Comparison of ENCODE assay signal across 18 cellular contexts in genomic region chr2:133312335-133312734, GRCh38.
DNase-seq lines count a peak whose midpoint lies in the region; TF ChIP-seq lines count a peak whose summit lies in the region.
"Had no signal": no experiment of that assay in that cellular context is flagged by ENCODE, and none has a peak within 500 bp of the region (broad histone marks: within the 10 kb centered on the region; RNA-seq: fewer than 3 reads in every experiment).

No MANE protein-coding gene starts in this region.

- in situ Hi-C loops in mammary epithelial cell (cut with MboI; ENCODE audit: low sequenced_read_pairs in 2 of 2), result no loop called here

- H3K4me3 ChIP-seq in mammary epithelial cell (replicated peaks in 1 of 3; ENCODE audit: insufficient read depth in 1 of 3, low read depth in 2 of 3, low read length in 3 of 3), result no peak overlapping the region
- no peak overlapping the region for H3K4me3 ChIP-seq in epithelial cell of esophagus (ENCODE audit: low read length)
- H3K4me3 ChIP-seq: BLaER1 had no signal

- H3K27me3 ChIP-seq in mammary epithelial cell (ENCODE audit: insufficient read depth, low read length), result no peaks in the 10 kb centered on the region
- H3K27me3 ChIP-seq: BLaER1 had no signal

- TF ChIP-seq CTCF in mammary epithelial cell (conservative IDR thresholded peaks at IDR 0.05 in 1 of 2, IDR thresholded peaks at IDR 0.05 in 1 of 2; ENCODE audit: extremely low read depth in 1 of 2, insufficient read depth in 1 of 2, low read depth in 1 of 2, low read length in 2 of 2) (no peak), MCF 10A (IDR thresholded peaks at IDR 0.05; ENCODE audit: unreplicated experiment) (no peak), epithelial cell of esophagus (IDR thresholded peaks at IDR 0.05; ENCODE audit: insufficient read depth, low read depth, low read length, missing control alignments) (no peak), neural crest cell (conservative IDR thresholded peaks at IDR 0.05) (no peak), chondrocyte (IDR thresholded peaks at IDR 0.05) (no peak)

- dilution Hi-C loops in mammary epithelial cell (cut with HindIII; ENCODE audit: low sequenced_read_pairs), result no loop called here

- H3K9me3 Mint-ChIP-seq in MCF 10A (ENCODE audit: unreplicated experiment), result peaks cover 7% of the 10 kb centered on the region
- H3K9me3 Mint-ChIP-seq in neural crest cell, result peaks cover 11% of the 10 kb centered on the region
- H3K9me3 Mint-ChIP-seq in chondrocyte (ENCODE audit: low read depth), result peaks cover 6% of the 10 kb centered on the region

- H3K9me3 ChIP-seq in mammary epithelial cell (replicated peaks; ENCODE audit: insufficient read depth, low read length), result no peaks in the 10 kb centered on the region
- H3K9me3 ChIP-seq: BLaER1 had no signal

- H3K27ac Mint-ChIP-seq in MCF 10A (ENCODE audit: low read depth, unreplicated experiment) (no peak overlapping the region), neural crest cell (ENCODE audit: unreplicated experiment) (peak overlapping the region; percentile 62), chondrocyte (ENCODE audit: unreplicated experiment) (no peak overlapping the region)
- H3K27ac Mint-ChIP-seq: CD14-positive monocyte; CD8-positive, alpha-beta T cell; H9 had no signal

- no peak overlapping the region for H3K27ac ChIP-seq in mammary epithelial cell (ENCODE audit: insufficient read depth, low read depth, low read length)
- H3K27ac ChIP-seq: 22Rv1, BLaER1, HL-60 had no signal

- CTCF ChIA-PET in mammary epithelial cell (lab: Charles Lee; ENCODE audit: low non-redundant PET) (no interaction called here), MCF 10A (lab: Yijun Ruan, JAX) (no interaction called here)

- H3K36me3 Mint-ChIP-seq in MCF 10A (ENCODE audit: insufficient read depth, unreplicated experiment) (peaks cover 13% of the 10 kb centered on the region), neural crest cell (ENCODE audit: low read depth) (peaks cover 14% of the 10 kb centered on the region), chondrocyte (ENCODE audit: low read depth) (no peaks in the 10 kb centered on the region)
- H3K36me3 Mint-ChIP-seq: CD14-positive monocyte; CD8-positive, alpha-beta T cell had no signal

- DNase-seq in mammary epithelial cell (peak; percentile 35), MCF 10A (ENCODE audit: unreplicated experiment) (no peak), epithelial cell of esophagus (ENCODE audit: low read depth) (peak; percentile 46), neural crest cell (ENCODE audit: low read depth, low spot score) (no peak), NCI-H1436 treated with DMSO at 0.1 percent for 48 hours (lab: John Stamatoyannopoulos, UW) (no peak), chondrocyte (ENCODE audit: low spot score) (no peak)
- DNase-seq in activated CD4-positive, CD25-positive, alpha-beta regulatory T cell (lab: John Stamatoyannopoulos, UW), result no peak
- DNase-seq in stimulated activated CD8-positive, alpha-beta memory T cell treated with anti-CD3 and anti-CD28 coated beads, Interleukin-4, amount 100 ng/mL, for 48 hours, result no peak
- DNase-seq: Calu3; CD8-positive, alpha-beta T cell; DMS79 treated with DMSO at 0.1 percent for 48 hours; GF-D8; GOT3; H9 had no signal

- intact Hi-C loops in mammary epithelial cell (cut with micrococcal nuclease), result no loop called here
- intact Hi-C loops in MCF 10A (cut with micrococcal nuclease), result no loop called here

- H3K4me1 Mint-ChIP-seq in MCF 10A (ENCODE audit: insufficient read depth, unreplicated experiment), result peaks cover 5% of the 10 kb centered on the region
- H3K4me1 Mint-ChIP-seq in neural crest cell, result peaks cover 12% of the 10 kb centered on the region
- H3K4me1 Mint-ChIP-seq in chondrocyte (ENCODE audit: low read depth), result no peaks in the 10 kb centered on the region
- H3K4me1 Mint-ChIP-seq: CD14-positive monocyte had no signal

- H3K4me3 Mint-ChIP-seq in MCF 10A (ENCODE audit: unreplicated experiment), result no peak overlapping the region
- H3K4me3 Mint-ChIP-seq in neural crest cell, result no peak overlapping the region
- no peak overlapping the region for H3K4me3 Mint-ChIP-seq in chondrocyte (ENCODE audit: unreplicated experiment)
- H3K4me3 Mint-ChIP-seq: CD14-positive monocyte; CD8-positive, alpha-beta T cell; H9 had no signal

- no peaks in the 10 kb centered on the region for H3K27me3 Mint-ChIP-seq in MCF 10A (ENCODE audit: insufficient read depth, unreplicated experiment)
- no peaks in the 10 kb centered on the region for H3K27me3 Mint-ChIP-seq in neural crest cell (ENCODE audit: low read depth)
- H3K27me3 Mint-ChIP-seq in chondrocyte (ENCODE audit: low read depth), result no peaks in the 10 kb centered on the region

- no TSS peak for BruUV-seq in mammary epithelial cell (replicated peaks; lab: Mats Ljungman, UMichigan)
- BruUV-seq in MCF 10A (replicated peaks; lab: Mats Ljungman, UMichigan), result no TSS peak

- WGBS in mammary epithelial cell (ENCODE audit: low coverage, missing lambda C conversion rate), result 27% methylated on average over 2 of the region's 2 CpGs

- H2AFZ ChIP-seq in mammary epithelial cell (ENCODE audit: low read depth, low read length), result no peak overlapping the region

- H3K36me3 ChIP-seq in mammary epithelial cell (ENCODE audit: insufficient read depth, low read length), result no peaks in the 10 kb centered on the region
- H3K36me3 ChIP-seq: BLaER1 had no signal

- no peak overlapping the region for H3K4me2 ChIP-seq in mammary epithelial cell (ENCODE audit: insufficient read depth, low read depth, low read length)
- H3K4me2 ChIP-seq: BLaER1 had no signal

- H3K79me2 ChIP-seq in mammary epithelial cell (ENCODE audit: insufficient read depth, low read length), result no peaks in the 10 kb centered on the region

- POLR2A ChIA-PET in MCF 10A (lab: Yijun Ruan, JAX), result no interaction called here

- H3K9ac ChIP-seq in mammary epithelial cell (ENCODE audit: insufficient read depth, low read length), result no peak overlapping the region
- H3K9ac ChIP-seq: BLaER1 had no signal

- no peaks in the 10 kb centered on the region for H4K20me1 ChIP-seq in mammary epithelial cell (ENCODE audit: insufficient read depth, low read length)
- H4K20me1 ChIP-seq: BLaER1 had no signal

- H3K4me1 ChIP-seq in mammary epithelial cell (ENCODE audit: insufficient read depth, low read length), result no peaks in the 10 kb centered on the region
- H3K4me1 ChIP-seq: BLaER1 had no signal

Comparison
In these comparisons a context has a peak if more than half of its experiments do, and no peak if none do; other contexts are left out.
1. DNase-seq: peak in mammary epithelial cell (single experiment) and epithelial cell of esophagus (single experiment); none in MCF 10A (single experiment), neural crest cell (single experiment), activated CD4-positive, CD25-positive, alpha-beta regulatory T cell (0 of 4), NCI-H1436 treated with DMSO at 0.1 percent for 48 hours (single experiment), stimulated activated CD8-positive, alpha-beta memory T cell treated with anti-CD3 and anti-CD28 coated beads, Interleukin-4, amount 100 ng/mL, for 48 hours (single experiment) and chondrocyte (single experiment).